In genomic region chr7:95596183-95597135, GRCh38 we compare ENCODE assay signal across 8 cellular contexts. TPM values are rescaled to one million over a fixed set of nuclear protein-coding genes. Genes with fewer than 3 reads are reported as not detected.
DNase-seq lines count a peak whose midpoint lies in the region; ATAC-seq and TF ChIP-seq lines count a peak whose summit lies in the region.

Gene PDK4, minus strand, starts transcription at chr7:95596516. Its CDS starts 223 bp downstream, at chr7:95596293.

- intact Hi-C loops in heart right ventricle (cut with DNase I), result loop anchor here in 8 of 10 donors (1.0 to 10.0 kb wide), 8 partner anchors 12 to 88 kb away; no protein-coding TSS in a partner anchor

- no peaks in the 10 kb centered on the region for H4K20me1 ChIP-seq in Karpas-422 (ENCODE audit: insufficient read depth, low read depth, low read length)

- no peak within 1 kb of the TSS for H3K4me2 ChIP-seq in Karpas-422 (ENCODE audit: low read depth, low read length, poor library complexity, severe bottlenecking)

- TF ChIP-seq CTCF in heart right ventricle (IDR thresholded peaks at IDR 0.05), result no peak

- peak; percentile 18 to 32 for ATAC-seq in CD4-positive, CD25-positive, alpha-beta regulatory T cell (ENCODE audit: low read depth in 2 of 2)
- peak; percentile 87 to 98 (median 96) for ATAC-seq in heart right ventricle
- no peak for ATAC-seq in HG03097 (IDR thresholded peaks at IDR 0.05; ENCODE audit: low FRiP score, unreplicated experiment)

- H3K9ac ChIP-seq in Karpas-422 (ENCODE audit: low read length), result no peak within 1 kb of the TSS

- H3K36me3 Mint-ChIP-seq in CD4-positive, CD25-positive, alpha-beta regulatory T cell, result no peaks in the 10 kb centered on the region

- 0 to 1% methylated on average over 67 of the region's 67 CpGs for WGBS in heart right ventricle, 2 donors

- H3K79me2 ChIP-seq in Karpas-422 (ENCODE audit: low read length), result no peaks in the 10 kb centered on the region

- no peak for DNase-seq in CD4-positive, CD25-positive, alpha-beta regulatory T cell
- peak; percentile 70 for DNase-seq in HuH-7 (ENCODE audit: low spot score)
- DNase-seq in anterior cingulate cortex (lab: John Stamatoyannopoulos, UW), result peak; percentile 28 to 98 (median 88)
- peak; percentile 93 to 95 for DNase-seq in heart right ventricle
- DNase-seq in non-pigmented ciliary epithelial cell (ENCODE audit: low read depth), result peak; percentile 15
- no peak for DNase-seq in Karpas-422
- DNase-seq in activated effector memory CD4-positive, alpha-beta T cell treated with anti-CD3 and anti-CD28 coated beads, Interleukin-2, amount 50 U/mL, for 16 hours, result no peak

- H3K4me3 ChIP-seq in CD4-positive, CD25-positive, alpha-beta regulatory T cell (ENCODE audit: low read depth, low read length), result no peak within 1 kb of the TSS
- H3K4me3 ChIP-seq in heart right ventricle, result peak within 1 kb of the TSS; percentile 47 to 91 (median 80)
- H3K4me3 ChIP-seq in Karpas-422 (ENCODE audit: low read length), result no peak within 1 kb of the TSS

- H3K4me1 Mint-ChIP-seq in CD4-positive, CD25-positive, alpha-beta regulatory T cell, result peaks cover 0 to 5% (median 0%) of the 10 kb centered on the region in 4 donors

- peaks cover 0 to 5% (median 1%) of the 10 kb centered on the region in 7 donors for H3K9me3 Mint-ChIP-seq in CD4-positive, CD25-positive, alpha-beta regulatory T cell

- no peaks in the 10 kb centered on the region for H3K9me2 ChIP-seq in Karpas-422 (replicated peaks; ENCODE audit: insufficient read depth, low read length)

- H3K27me3 Mint-ChIP-seq in CD4-positive, CD25-positive, alpha-beta regulatory T cell, result peaks cover 16% of the 10 kb centered on the region

- H3K27me3 ChIP-seq in CD4-positive, CD25-positive, alpha-beta regulatory T cell (ENCODE audit: control insufficient read depth, insufficient read depth, low read length), result peaks cover 2% of the 10 kb centered on the region
- H3K27me3 ChIP-seq in heart right ventricle (no peaks in the 10 kb centered on the region), Karpas-422 (ENCODE audit: low read length) (no peaks in the 10 kb centered on the region)

- peak within 1 kb of the TSS in 1 of 3 donors; percentile 33 for H3K27ac Mint-ChIP-seq in CD4-positive, CD25-positive, alpha-beta regulatory T cell

- no peak within 1 kb of the TSS for H3K4me3 Mint-ChIP-seq in CD4-positive, CD25-positive, alpha-beta regulatory T cell

- no peak within 1 kb of the TSS for H3K27ac ChIP-seq in CD4-positive, CD25-positive, alpha-beta regulatory T cell (ENCODE audit: insufficient read depth, low read length, poor library complexity, severe bottlenecking)
- H3K27ac ChIP-seq in heart right ventricle, result peak within 1 kb of the TSS; percentile 89 to 99 (median 94)
- H3K27ac ChIP-seq in Karpas-422 (ENCODE audit: low read length), result no peak within 1 kb of the TSS

- H2AFZ ChIP-seq in Karpas-422 (ENCODE audit: low read length), result no peak within 1 kb of the TSS

- H3K36me3 ChIP-seq in CD4-positive, CD25-positive, alpha-beta regulatory T cell (ENCODE audit: control insufficient read depth, insufficient read depth, low read length), result no peaks in the 10 kb centered on the region
- H3K36me3 ChIP-seq in heart right ventricle (peaks cover 0 to 37% (median 26%) of the 10 kb centered on the region in 9 donors), Karpas-422 (ENCODE audit: insufficient read depth, low read length) (no peaks in the 10 kb centered on the region)

- H3K9me3 ChIP-seq in CD4-positive, CD25-positive, alpha-beta regulatory T cell (ENCODE audit: control insufficient read depth in 2 of 2, low read length in 2 of 2), result no peaks in the 10 kb centered on the region
- H3K9me3 ChIP-seq in heart right ventricle (no peaks in the 10 kb centered on the region), Karpas-422 (ENCODE audit: low read length) (no peaks in the 10 kb centered on the region)

- no peaks in the 10 kb centered on the region for H3K4me1 ChIP-seq in CD4-positive, CD25-positive, alpha-beta regulatory T cell (ENCODE audit: control insufficient read depth, insufficient read depth, low read length, poor library complexity, severe bottlenecking)
- H3K4me1 ChIP-seq in heart right ventricle, result peaks cover 0 to 70% (median 51%) of the 10 kb centered on the region in 9 donors
- H3K4me1 ChIP-seq in Karpas-422 (ENCODE audit: low read length), result no peaks in the 10 kb centered on the region

RNA-seq across cellular contexts. Expression of gene PDK4, which starts in this region (rescaled TPM):
- not detected for total RNA-seq in CD4-positive, CD25-positive, alpha-beta regulatory T cell
- not detected for polyA plus RNA-seq in CD4-positive, CD25-positive, alpha-beta regulatory T cell
- total RNA-seq in heart right ventricle, result 1,000 to 10,000 TPM in 3 of 10 donors, 100 to 1,000 TPM in 5, 10 to 100 TPM in 2; 63.0 to 2,183 (median 269) TPM
- polyA plus RNA-seq in heart right ventricle, result 100 to 1,000 TPM; 114 to 369 TPM
- total RNA-seq in Karpas-422 (2014; rRNA removed; shearing (Covaris generic); ENCODE audit: low replicate concordance), result not detected in 2 replicates

Comparison
In these comparisons a context has a peak if more than half of its experiments do, and no peak if none do; other contexts are left out.
1. RNA of gene PDK4 (total RNA-seq): 63.0 to 2,183 TPM in heart right ventricle; not detected in CD4-positive, CD25-positive, alpha-beta regulatory T cell (single experiment) and not detected in Karpas-422; every median in the first group is over 10 times any median in the second.
2. RNA of gene PDK4 (polyA plus RNA-seq): 114 to 369 TPM in heart right ventricle; not detected in CD4-positive, CD25-positive, alpha-beta regulatory T cell; every median in the first group is over 100 times any median in the second.
3. Peak in ATAC-seq in CD4-positive, CD25-positive, alpha-beta regulatory T cell; RNA of the gene not detected or under 1 TPM.
4. DNase-seq: peak in HuH-7 (single experiment), anterior cingulate cortex (58 of 58), heart right ventricle (2 of 2) and non-pigmented ciliary epithelial cell (single experiment); none in CD4-positive, CD25-positive, alpha-beta regulatory T cell (0 of 3), Karpas-422 (single experiment) and activated effector memory CD4-positive, alpha-beta T cell treated with anti-CD3 and anti-CD28 coated beads, Interleukin-2, amount 50 U/mL, for 16 hours (single experiment).
5. H3K27ac ChIP-seq: peak in heart right ventricle (10 of 10); none in CD4-positive, CD25-positive, alpha-beta regulatory T cell (single experiment) and Karpas-422 (single experiment).
6. H3K4me3 ChIP-seq: peak in heart right ventricle (10 of 10); none in CD4-positive, CD25-positive, alpha-beta regulatory T cell (single experiment) and Karpas-422 (single experiment).